In the genomic region with DNA sequence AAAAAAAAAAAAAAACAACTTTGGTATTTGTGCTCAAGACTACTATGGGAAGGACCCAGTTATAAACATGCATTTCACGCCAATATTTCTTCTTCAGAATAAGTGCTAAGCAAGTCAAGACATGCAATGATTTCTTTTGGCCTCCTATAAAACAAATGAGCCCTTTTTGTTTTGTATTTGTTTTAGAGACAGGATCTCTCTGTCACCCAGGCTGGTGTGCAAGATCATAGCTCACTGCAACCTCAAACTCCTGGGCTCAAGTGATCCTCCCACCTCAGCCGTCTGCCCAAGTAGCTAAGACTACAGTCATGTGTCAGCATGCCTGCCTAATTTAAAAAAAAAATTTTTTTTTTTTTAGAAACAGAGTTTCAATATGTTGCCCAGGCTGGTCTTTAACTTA, we compare ENCODE assay signal across 18 cellular contexts.
"Had no signal": no experiment of that assay in that cellular context is flagged by ENCODE, and none has a peak within 500 bp of the region (broad histone marks: within the 10 kb centered on the region; RNA-seq: fewer than 3 reads in every experiment).

No MANE protein-coding gene starts in this region.

- DNase-seq: effector memory CD4-positive, alpha-beta T cell; foreskin melanocyte; heart right ventricle; hypothalamus; kidney glomerular epithelial cell; mucosa of descending colon; naive thymus-derived CD8-positive, alpha-beta T cell; spleen; stimulated activated CD4-positive, alpha-beta T cell treated with anti-CD3 and anti-CD28 coated beads, Interleukin-15, amount 100 ng/mL, for 24 hours; stimulated activated CD4-positive, alpha-beta T cell treated with anti-CD3 and anti-CD28 coated beads, Interleukin-1b, Interleukin-23, amount 100 ng/mL, for 48 hours; stimulated activated CD4-positive, alpha-beta T cell treated with anti-CD3 and anti-CD28 coated beads, Interleukin-4, amount 100 ng/mL, for 24 hours; stimulated activated naive B cell treated with anti-CD40 and anti-IgM and Interleukin-4, amounts not matched to agents 10 μg/mL and 1 μg/mL and 100 μg/mL, for 72 hours; stimulated activated naive CD8-positive, alpha-beta T cell treated with anti-CD3 and anti-CD28 coated beads, Interleukin-15, amount 100 ng/mL, for 72 hours; testis; upper lobe of right lung had no signal

- H3K9me3 ChIP-seq: heart right ventricle, mucosa of descending colon, neutrophil, testis, tibial nerve, upper lobe of right lung, vagina had no signal

- H3K27me3 ChIP-seq: heart right ventricle, neutrophil, spleen, testis, tibial nerve, upper lobe of right lung, vagina had no signal

- H3K36me3 ChIP-seq: heart right ventricle, neutrophil, spleen, tibial nerve, upper lobe of right lung, vagina had no signal

- H3K27ac ChIP-seq: heart right ventricle, neutrophil, spleen, testis, tibial nerve, upper lobe of right lung, vagina had no signal

- H3K4me3 ChIP-seq: heart right ventricle, mucosa of descending colon, spleen, testis, tibial nerve, upper lobe of right lung, vagina had no signal
